In genomic region chr9:129669946-129670345, GRCh38 we compare ENCODE assay signal across 19 cellular contexts. TPM values are rescaled to one million over a fixed set of nuclear protein-coding genes. Genes with fewer than 3 reads are reported as not detected.
DNase-seq lines count a peak whose midpoint lies in the region; TF ChIP-seq lines count a peak whose summit lies in the region.
"Had no signal": no experiment of that assay in that cellular context is flagged by ENCODE, and none has a peak within 500 bp of the region (broad histone marks: within the 10 kb centered on the region; RNA-seq: fewer than 3 reads in every experiment).

No MANE protein-coding gene starts in this region.

- H3K36me3 Mint-ChIP-seq in HFFc6 (ENCODE audit: low read depth), result peaks cover 12% of the 10 kb centered on the region; the same call in 1 of the 2 replicates

- H3K9me3 Mint-ChIP-seq in HFFc6, result no peaks in the 10 kb centered on the region
- H3K9me3 Mint-ChIP-seq: GM23338 had no signal

- no peak overlapping the region for H3K27ac ChIP-seq in osteoblast (ENCODE audit: low read depth, low read length)
- H3K27ac ChIP-seq: SJSA1 had no signal

- no peak overlapping the region for H2AFZ ChIP-seq in osteoblast (ENCODE audit: low read length)
- H2AFZ ChIP-seq: GM23338 had no signal

- H3K4me3 Mint-ChIP-seq in HFFc6, result peak overlapping the region; percentile 74; the same call in 1 of the 2 replicates
- H3K4me3 Mint-ChIP-seq: GM23338 had no signal

- H3K4me2 ChIP-seq in osteoblast (ENCODE audit: insufficient read depth, low read length), result no peak overlapping the region
- H3K4me2 ChIP-seq: GM23338 had no signal

- DNase-seq in HFFc6 (no peak), dedifferentiated amniotic fluid mesenchymal stem cell (ENCODE audit: extremely low spot score) (peak; percentile 74), osteoblast (ENCODE audit: insufficient read length, low spot score, missing footprints) (peak; percentile 73), SK-N-DZ (ENCODE audit: low spot score) (no peak), UCSD-AML1 (lab: John Stamatoyannopoulos, UW; ENCODE audit: unreplicated experiment) (no peak), NCI-H1436 treated with DMSO at 0.1 percent for 48 hours (lab: John Stamatoyannopoulos, UW) (no peak), D341Med (ENCODE audit: low spot score) (no peak)
- DNase-seq: C1 segment of cervical spinal cord, GDM1, Karpas-422, MG63, NCI-H1092, NCI-H1694, NCI-H2107, NCI-H2227 treated with DMSO at 0.1 percent for 48 hours, NCI-H524 had no signal

- H4K20me1 ChIP-seq in osteoblast (ENCODE audit: insufficient read depth, low read length), result peaks cover 46% of the 10 kb centered on the region

- H3K9me3 ChIP-seq in osteoblast (ENCODE audit: low read depth, low read length), result no peaks in the 10 kb centered on the region
- H3K9me3 ChIP-seq: MG63, SJSA1 had no signal

- no peaks in the 10 kb centered on the region; the same call in none of the 2 replicates for H3K27me3 Mint-ChIP-seq in HFFc6 (ENCODE audit: insufficient read depth)

- peaks cover 7% of the 10 kb centered on the region for H3K36me3 ChIP-seq in osteoblast (ENCODE audit: insufficient read depth, low read length)
- H3K36me3 ChIP-seq: MG63, SJSA1 had no signal

- no peak overlapping the region for H3K4me3 ChIP-seq in osteoblast (ENCODE audit: insufficient read depth, low read length)
- H3K4me3 ChIP-seq: GM23338, MG63, SJSA1 had no signal

- H3K4me1 Mint-ChIP-seq in HFFc6 (ENCODE audit: low read depth), result peaks cover 43% of the 10 kb centered on the region

- no peaks in the 10 kb centered on the region for H3K27me3 ChIP-seq in osteoblast (ENCODE audit: insufficient read depth, low read length)
- H3K27me3 ChIP-seq: MG63 had no signal

- TF ChIP-seq CTCF in HFFc6 (IDR thresholded peaks at IDR 0.05), result no peak
- no peak for TF ChIP-seq CTCF in osteoblast (IDR thresholded peaks at IDR 0.05; ENCODE audit: extremely low read depth, low read depth, low read length)

- peaks cover 42% of the 10 kb centered on the region for H3K4me1 ChIP-seq in osteoblast (ENCODE audit: insufficient read depth, low read length)

- H3K27ac Mint-ChIP-seq in HFFc6, result peak overlapping the region; percentile 78; the same call in 1 of the 2 replicates
- H3K27ac Mint-ChIP-seq: GM23338 had no signal

- peaks cover 58% of the 10 kb centered on the region for H3K79me2 ChIP-seq in osteoblast (ENCODE audit: insufficient read depth, low read length)

RNA-seq across cellular contexts. Expression of gene PRRX2, which starts 4.5 kb away (rescaled TPM):
- 100 to 1,000 TPM in 4 of 6 experiments, 10 to 100 TPM in 2; 34.0 to 113 (median 102) TPM for total RNA-seq in HFFc6 (2021; fragmentation: NEBNext Ultra II Directional; extraction: Animal tissue kit (Norgen Biotek cat#: 25700))
- total RNA-seq in osteoblast, result 27.5 and 34.8 TPM in 2 replicates
- 1.8 and 2.1 TPM in 2 replicates for polyA plus RNA-seq in SK-N-DZ (2014; cell fraction: cytosol; rRNA removed)
- 1.1 and 2.0 TPM in 2 replicates for polyA plus RNA-seq in SK-N-DZ (2014; cell fraction: nucleus; rRNA removed)
- total RNA-seq: HepG2 had no signal

RNA-seq across cellular contexts. Expression of gene ASB6, which starts 28.0 kb away (rescaled TPM):
- total RNA-seq in HFFc6 (2021; fragmentation: NEBNext Ultra II Directional; extraction: Animal tissue kit (Norgen Biotek cat#: 25700)), result 10 to 100 TPM; 28.9 to 33.1 (median 30.6) TPM
- total RNA-seq in osteoblast, result 21.0 and 23.9 TPM in 2 replicates
- 14.4 and 23.2 TPM in 2 replicates for polyA plus RNA-seq in SK-N-DZ (2014; cell fraction: cytosol; rRNA removed)
- 31.9 and 32.7 TPM in 2 replicates for polyA plus RNA-seq in SK-N-DZ (2014; cell fraction: nucleus; rRNA removed)

RNA-seq across cellular contexts. Expression of gene NTMT1, which starts 44.0 kb away (rescaled TPM):
- 10 to 100 TPM; 81.6 to 90.0 (median 87.7) TPM for total RNA-seq in HFFc6 (2021; fragmentation: NEBNext Ultra II Directional; extraction: Animal tissue kit (Norgen Biotek cat#: 25700))
- 26.4 and 28.6 TPM in 2 replicates for total RNA-seq in osteoblast
- 72.1 and 78.3 TPM in 2 replicates for polyA plus RNA-seq in SK-N-DZ (2014; cell fraction: cytosol; rRNA removed)
- polyA plus RNA-seq in SK-N-DZ (2014; cell fraction: nucleus; rRNA removed), result 29.8 and 37.9 TPM in 2 replicates

RNA-seq across cellular contexts. Expression of gene C9orf50, which starts 49.0 kb away (rescaled TPM):
- under 1 TPM in 2 of 6 experiments, not detected in 4; 0.14 to 0.20 TPM for total RNA-seq in HFFc6 (2021; fragmentation: NEBNext Ultra II Directional; extraction: Animal tissue kit (Norgen Biotek cat#: 25700))
- total RNA-seq in osteoblast, result under 0.01 and 0.36 TPM in 2 replicates
- not detected in 2 replicates for polyA plus RNA-seq in SK-N-DZ (2014; cell fraction: cytosol; rRNA removed)
- polyA plus RNA-seq in SK-N-DZ (2014; cell fraction: nucleus; rRNA removed), result 0.13 TPM in 1 of 2 replicates, not detected in the other
- total RNA-seq: GM23338, HepG2, SJSA1 had no signal
- polyA plus RNA-seq: GM23338, HepG2 had no signal

Comparison
In these comparisons a context has a peak if more than half of its experiments do, and no peak if none do; other contexts are left out.
1. DNase-seq: peak in dedifferentiated amniotic fluid mesenchymal stem cell (single experiment) and osteoblast (single experiment); none in HFFc6 (single experiment), SK-N-DZ (single experiment), UCSD-AML1 (single experiment), NCI-H1436 treated with DMSO at 0.1 percent for 48 hours (single experiment) and D341Med (single experiment).